In the genomic region with DNA sequence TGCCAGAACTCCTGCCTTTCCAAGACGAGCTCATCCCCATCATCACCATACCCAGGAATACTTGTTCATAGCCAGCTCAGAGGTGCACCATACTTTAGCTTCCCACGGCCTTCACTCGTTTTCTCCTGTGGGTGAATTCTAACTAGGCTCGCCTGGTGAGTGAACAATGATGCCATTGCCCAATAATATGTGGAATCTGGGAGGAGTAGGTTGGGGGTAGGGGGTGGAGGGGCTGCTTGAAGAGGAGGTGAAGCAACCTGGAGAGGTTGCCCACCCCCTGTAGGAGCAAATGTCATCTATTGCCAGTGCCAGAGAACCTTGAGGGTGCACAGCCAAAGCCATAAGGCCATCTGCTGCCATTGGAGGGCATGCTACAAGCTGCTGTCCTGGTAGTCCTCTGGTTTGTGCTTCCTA, we compare ENCODE assay signal across 8 cellular contexts. TPM values are rescaled to one million over a fixed set of nuclear protein-coding genes. Genes with fewer than 3 reads are reported as not detected.
A peak's percentile ranks its signal among the peaks of the same experiment; 100 is the strongest.
DNase-seq lines count a peak whose midpoint lies in the region; ATAC-seq and TF ChIP-seq lines count a peak whose summit lies in the region.

No MANE protein-coding gene starts in this region.

- peaks cover 36% of the 10 kb centered on the region for H3K4me1 Mint-ChIP-seq in CD8-positive, alpha-beta T cell (ENCODE audit: low read depth)
- peaks cover 14 to 21% (median 20%) of the 10 kb centered on the region in 3 donors for H3K4me1 Mint-ChIP-seq in IgD-negative memory B cell
- H3K4me1 Mint-ChIP-seq in nephron: peaks cover 20% of the 10 kb centered on the region

- H3K27ac Mint-ChIP-seq in CD8-positive, alpha-beta T cell: peak overlapping the region; percentile 87
- H3K27ac Mint-ChIP-seq in IgD-negative memory B cell (peak overlapping the region in 2 of 3 donors; percentile 83 to 89), nephron (peak overlapping the region; percentile 95 to 99 (median 95))

- no peak for TF ChIP-seq CTCF in CD8-positive, alpha-beta T cell (IDR thresholded peaks at IDR 0.05)
- TF ChIP-seq CTCF in nephron (IDR thresholded peaks at IDR 0.05; ENCODE audit: unreplicated experiment in 3 of 3): no peak

- CTCF ChIA-PET in CD8-positive, alpha-beta T cell (lab: Charles Lee): no interaction called here

- no peaks in the 10 kb centered on the region for H3K27me3 Mint-ChIP-seq in CD8-positive, alpha-beta T cell (ENCODE audit: low read depth)
- H3K27me3 Mint-ChIP-seq in IgD-negative memory B cell (no peaks in the 10 kb centered on the region), nephron (ENCODE audit: low read depth) (no peaks in the 10 kb centered on the region)

- POLR2A ChIA-PET in CD8-positive, alpha-beta T cell (lab: Charles Lee): interaction anchor here (0.7 to 2.5 kb wide), 3 partner anchors 33 to 207 kb away, joined by 3 to 20 read pairs (median 3); partner anchors contain the start of gene TCAIM

- no peaks in the 10 kb centered on the region for H3K9me3 ChIP-seq in CD8-positive, alpha-beta T cell (ENCODE audit: low read length)

- peaks cover 3% of the 10 kb centered on the region for H3K36me3 Mint-ChIP-seq in CD8-positive, alpha-beta T cell
- H3K36me3 Mint-ChIP-seq in IgD-negative memory B cell: no peaks in the 10 kb centered on the region
- no peaks in the 10 kb centered on the region for H3K36me3 Mint-ChIP-seq in nephron (ENCODE audit: low read depth)

- ATAC-seq in CD8-positive, alpha-beta T cell: no peak
- no peak for ATAC-seq in GM21360 (IDR thresholded peaks at IDR 0.05; ENCODE audit: unreplicated experiment)

- no peaks in the 10 kb centered on the region for H3K9me3 Mint-ChIP-seq in CD8-positive, alpha-beta T cell
- H3K9me3 Mint-ChIP-seq in IgD-negative memory B cell (no peaks in the 10 kb centered on the region), nephron (no peaks in the 10 kb centered on the region)

- peaks cover 16% of the 10 kb centered on the region for H3K4me1 ChIP-seq in CD8-positive, alpha-beta T cell (ENCODE audit: insufficient read depth, low read length)

- peak overlapping the region; percentile 48 for H3K4me3 ChIP-seq in CD8-positive, alpha-beta T cell (ENCODE audit: low read depth, low read length)

- H3K27me3 ChIP-seq in CD8-positive, alpha-beta T cell (ENCODE audit: insufficient read depth, low read length): no peaks in the 10 kb centered on the region

- intact Hi-C loops in CD8-positive, alpha-beta T cell (cut with DNase I, micrococcal nuclease): loop anchor here in 1 of 2 experiments (5.0 to 10.0 kb wide), 2 partner anchors 156 to 287 kb away; partner anchors contain the start of genes KIAA1143 and KIF15

- peak overlapping the region; percentile 95 for H3K4me3 Mint-ChIP-seq in CD8-positive, alpha-beta T cell
- H3K4me3 Mint-ChIP-seq in IgD-negative memory B cell (peak overlapping the region; percentile 89 to 96 (median 93)), nephron (peak overlapping the region; percentile 97 to 99 (median 99))

- H3K36me3 ChIP-seq in CD8-positive, alpha-beta T cell (ENCODE audit: insufficient read depth, low read length): no peaks in the 10 kb centered on the region

- H3K27ac ChIP-seq in CD8-positive, alpha-beta T cell (ENCODE audit: low read depth, low read length): peak overlapping the region; percentile 16
- H3K27ac ChIP-seq in cingulate gyrus (ENCODE audit: low read depth, low read length): peak overlapping the region; percentile 20

- no peak for DNase-seq in CD8-positive, alpha-beta T cell
- DNase-seq in iPS-NIHi11 (ENCODE audit: low spot score) (no peak), globus pallidus (ENCODE audit: low spot score) (no peak), KG1 (lab: John Stamatoyannopoulos, UW) (no peak)

RNA-seq across cellular contexts. Expression of gene ZNF445, which starts 0.6 kb away (rescaled TPM):
- 1 to 10 TPM; 4.8 to 5.2 TPM for total RNA-seq in CD8-positive, alpha-beta T cell
- 2.7 TPM for polyA plus RNA-seq in IgD-negative memory B cell
